9 cellular contexts compared by ENCODE assay signal in genomic region chr16:15907863-15908478, GRCh38. TPM values are rescaled to one million over a fixed set of nuclear protein-coding genes. Genes with fewer than 3 reads are reported as not detected.
DNase-seq lines count a peak whose midpoint lies in the region; ATAC-seq and TF ChIP-seq lines count a peak whose summit lies in the region.
"Had no signal": no experiment of that assay in that cellular context is flagged by ENCODE, and none has a peak within 500 bp of the region (broad histone marks: within the 10 kb centered on the region; RNA-seq: fewer than 3 reads in every experiment).

No MANE protein-coding gene starts in this region.

- H3K4me3 Mint-ChIP-seq in CD4-positive, CD25-positive, alpha-beta regulatory T cell = no peak overlapping the region
- H3K4me3 Mint-ChIP-seq: dendritic cell treated with granulocyte-macrophage colony-stimulating factor and Interleukin-4, amounts not matched to agents 40 ng/mL and 50 ng/mL, for 4 days had no signal

- peaks cover 0 to 7% (median 1%) of the 10 kb centered on the region in 7 donors for H3K9me3 Mint-ChIP-seq in CD4-positive, CD25-positive, alpha-beta regulatory T cell

- H3K27ac ChIP-seq in CD4-positive, CD25-positive, alpha-beta regulatory T cell (ENCODE audit: insufficient read depth, low read length, poor library complexity, severe bottlenecking) = no peak overlapping the region
- H3K27ac ChIP-seq in WERI-Rb-1 (no peak overlapping the region), upper lobe of right lung (no peak overlapping the region)

- DNase-seq in CD4-positive, CD25-positive, alpha-beta regulatory T cell = peak in 2 of 3 donors; percentile 7 to 66
- DNase-seq in NCI-H146 (lab: John Stamatoyannopoulos, UW) (peak; percentile 94), WERI-Rb-1 (peak; percentile 60), hepatic stellate cell (ENCODE audit: low spot score) (peak; percentile 37), upper lobe of right lung (no peak), dedifferentiated amniotic fluid mesenchymal stem cell (ENCODE audit: extremely low spot score) (no peak)

- no peaks in the 10 kb centered on the region for H3K36me3 Mint-ChIP-seq in CD4-positive, CD25-positive, alpha-beta regulatory T cell

- H3K36me3 ChIP-seq in CD4-positive, CD25-positive, alpha-beta regulatory T cell (ENCODE audit: control insufficient read depth, insufficient read depth, low read length) = no peaks in the 10 kb centered on the region
- H3K36me3 ChIP-seq in WERI-Rb-1 (no peaks in the 10 kb centered on the region), upper lobe of right lung (no peaks in the 10 kb centered on the region)

- no peaks in the 10 kb centered on the region for H3K9me3 ChIP-seq in CD4-positive, CD25-positive, alpha-beta regulatory T cell (ENCODE audit: control insufficient read depth in 2 of 2, low read length in 2 of 2)
- H3K9me3 ChIP-seq in WERI-Rb-1 (ENCODE audit: severe bottlenecking) (no peaks in the 10 kb centered on the region), upper lobe of right lung (no peaks in the 10 kb centered on the region)

- ATAC-seq in CD4-positive, CD25-positive, alpha-beta regulatory T cell (ENCODE audit: low read depth in 2 of 2) = peak; percentile 65 to 79
- peak; percentile 98 for ATAC-seq in GM18519 (IDR thresholded peaks at IDR 0.05; ENCODE audit: low FRiP score, unreplicated experiment)
- peak; percentile 92 for ATAC-seq in HG02763 (IDR thresholded peaks at IDR 0.05; ENCODE audit: unreplicated experiment)
- ATAC-seq in upper lobe of right lung = peak; percentile 69

- H3K4me1 ChIP-seq in CD4-positive, CD25-positive, alpha-beta regulatory T cell (ENCODE audit: control insufficient read depth, insufficient read depth, low read length, poor library complexity, severe bottlenecking) = peaks cover 10% of the 10 kb centered on the region
- H3K4me1 ChIP-seq in upper lobe of right lung = no peaks in the 10 kb centered on the region

- TF ChIP-seq CTCF in WERI-Rb-1 (IDR thresholded peaks at IDR 0.05; ENCODE audit: low read depth, low read length) (no peak), upper lobe of right lung (IDR thresholded peaks at IDR 0.05) (no peak)

- no peaks in the 10 kb centered on the region for H3K27me3 ChIP-seq in CD4-positive, CD25-positive, alpha-beta regulatory T cell (ENCODE audit: control insufficient read depth, insufficient read depth, low read length)
- H3K27me3 ChIP-seq in WERI-Rb-1 (ENCODE audit: insufficient read depth, low read depth, severe bottlenecking) (no peaks in the 10 kb centered on the region), upper lobe of right lung (no peaks in the 10 kb centered on the region)

- H3K27me3 Mint-ChIP-seq in CD4-positive, CD25-positive, alpha-beta regulatory T cell = peaks cover 5% of the 10 kb centered on the region
- H3K27me3 Mint-ChIP-seq: dendritic cell treated with granulocyte-macrophage colony-stimulating factor and Interleukin-4, amounts not matched to agents 40 ng/mL and 50 ng/mL, for 4 days had no signal

- intact Hi-C loops in upper lobe of right lung (cut with DNase I) = no loop called here

- H3K4me3 ChIP-seq in CD4-positive, CD25-positive, alpha-beta regulatory T cell (ENCODE audit: low read depth, low read length) = no peak overlapping the region
- no peak overlapping the region for H3K4me3 ChIP-seq in WERI-Rb-1 (ENCODE audit: low read depth, low read length)
- no peak overlapping the region for H3K4me3 ChIP-seq in upper lobe of right lung

- no peak overlapping the region for H3K27ac Mint-ChIP-seq in CD4-positive, CD25-positive, alpha-beta regulatory T cell
- H3K27ac Mint-ChIP-seq: dendritic cell treated with granulocyte-macrophage colony-stimulating factor and Interleukin-4, amounts not matched to agents 40 ng/mL and 50 ng/mL, for 4 days had no signal

- H3K4me1 Mint-ChIP-seq in CD4-positive, CD25-positive, alpha-beta regulatory T cell = peaks cover 4 to 16% (median 10%) of the 10 kb centered on the region in 4 donors

RNA-seq across cellular contexts. Expression of gene CEP20, which starts 19.6 kb away (rescaled TPM):
- total RNA-seq in CD4-positive, CD25-positive, alpha-beta regulatory T cell = 14.8 TPM
- polyA plus RNA-seq in CD4-positive, CD25-positive, alpha-beta regulatory T cell = 10 to 100 TPM; 29.0 to 33.5 (median 31.6) TPM
- 30.3 TPM for total RNA-seq in upper lobe of right lung

RNA-seq across cellular contexts. Expression of gene ABCC1, which starts 41.4 kb away (rescaled TPM):
- 103 TPM for total RNA-seq in CD4-positive, CD25-positive, alpha-beta regulatory T cell
- polyA plus RNA-seq in CD4-positive, CD25-positive, alpha-beta regulatory T cell = 1 to 10 TPM; 6.9 to 8.9 (median 8.3) TPM
- total RNA-seq in upper lobe of right lung = 50.6 TPM

RNA-seq across cellular contexts. Expression of gene MYH11, which starts 51.1 kb away (rescaled TPM):
- total RNA-seq in CD4-positive, CD25-positive, alpha-beta regulatory T cell = not detected
- under 1 TPM; 0.15 to 0.67 (median 0.43) TPM for polyA plus RNA-seq in CD4-positive, CD25-positive, alpha-beta regulatory T cell
- 106 TPM for total RNA-seq in upper lobe of right lung

Comparison
In these comparisons a context has a peak if more than half of its experiments do, and no peak if none do; other contexts are left out.
1. DNase-seq: peak in CD4-positive, CD25-positive, alpha-beta regulatory T cell (2 of 3), NCI-H146 (single experiment), WERI-Rb-1 (single experiment) and hepatic stellate cell (single experiment); none in upper lobe of right lung (single experiment) and dedifferentiated amniotic fluid mesenchymal stem cell (single experiment).
2. RNA of gene MYH11, which starts 51.1 kb away (total RNA-seq): 106 TPM in upper lobe of right lung (single experiment); not detected in CD4-positive, CD25-positive, alpha-beta regulatory T cell (single experiment); every median in the first group is over 10 times any median in the second.
3. Peak in every context shown above with its lines, with median percentiles within 50 percentile points of each other: ATAC-seq.